ENCODE assay signal across 10 cellular contexts in genomic region chr21:17455028-17455353, GRCh38. TPM values are rescaled to one million over a fixed set of nuclear protein-coding genes. Genes with fewer than 3 reads are reported as not detected.
DNase-seq lines count a peak whose midpoint lies in the region; ATAC-seq, FAIRE-seq and TF ChIP-seq lines count a peak whose summit lies in the region.
"Had no signal": no experiment of that assay in that cellular context is flagged by ENCODE, and none has a peak within 500 bp of the region (broad histone marks: within the 10 kb centered on the region; RNA-seq: fewer than 3 reads in every experiment).

No MANE protein-coding gene starts in this region.

- H3F3A ChIP-seq in PC-3 (ENCODE audit: low read length, unreplicated experiment): no peaks in the 10 kb centered on the region

- no peaks in the 10 kb centered on the region for H3K9me2 ChIP-seq in PC-3 (replicated peaks; ENCODE audit: low read length)

- H4K20me1 ChIP-seq in PC-3 (ENCODE audit: low read length): no peaks in the 10 kb centered on the region
- H4K20me1 ChIP-seq in endothelial cell of umbilical vein (replicated peaks; ENCODE audit: control insufficient read depth, extremely low read depth, insufficient read depth, low read length): no peaks in the 10 kb centered on the region

- WGBS in trophoblast cell (ENCODE audit: extremely low coverage, insufficient coverage, insufficient read length): no CpG with 5 or more reads among the region's 4 CpGs

- H2BK120ac ChIP-seq in trophoblast cell (ENCODE audit: insufficient read depth, low read length, poor library complexity): no peak overlapping the region

- TF ChIP-seq CTCF in PC-3 (conservative IDR thresholded peaks at IDR 0.05; ENCODE audit: low read depth, low read length) (no peak), endothelial cell of umbilical vein (IDR thresholded peaks at IDR 0.05; ENCODE audit: extremely low read depth in 1 of 2, insufficient read depth in 1 of 2, low read depth in 1 of 2, low read length in 2 of 2) (no peak)

- DNase-seq in T-helper 2 cell treated with Interferon-gamma antibody and Interleukin-4, amounts not matched to agents 5 μg/mL and 100 μg/mL, for 36 hours (ENCODE audit: low spot score): no peak
- no peak for DNase-seq in T-helper 2 cell
- no peak for DNase-seq in PC-3
- no peak for DNase-seq in endothelial cell of umbilical vein (ENCODE audit: low read depth, low spot score)
- no peak for DNase-seq in trophoblast cell
- no peak for DNase-seq in NK-92 treated with Interleukin-12 subunit alpha and Interleukin-12 subunit beta, amount 100 ng/mL, for 24 hours (lab: John Stamatoyannopoulos, UW)
- DNase-seq in DMS79 (lab: John Stamatoyannopoulos, UW): no peak
- DNase-seq: NCI-H1092 had no signal

- BruUV-seq in PC-3 (replicated peaks; lab: Mats Ljungman, UMichigan) (no TSS peak), endothelial cell of umbilical vein (replicated peaks; lab: Mats Ljungman, UMichigan) (no TSS peak)

- ATAC-seq in PC-3: no peak
- no peak for ATAC-seq in HG03460 (IDR thresholded peaks at IDR 0.05; ENCODE audit: unreplicated experiment)

- dilution Hi-C loops in endothelial cell of umbilical vein (cut with MboI; ENCODE audit: extremely low pct_ligation_motif_present, low sequenced_read_pairs): no loop called here

- no peak overlapping the region for H3K27ac Mint-ChIP-seq in T-helper 2 cell treated with Interferon-gamma antibody and Interleukin-4, amounts not matched to agents 5 μg/mL and 100 μg/mL, for 36 hours

- H3K4me1 Mint-ChIP-seq in T-helper 2 cell treated with Interferon-gamma antibody and Interleukin-4, amounts not matched to agents 5 μg/mL and 100 μg/mL, for 36 hours (ENCODE audit: low read depth): peaks cover 6% of the 10 kb centered on the region

- no peaks in the 10 kb centered on the region for H3K27me3 Mint-ChIP-seq in T-helper 2 cell treated with Interferon-gamma antibody and Interleukin-4, amounts not matched to agents 5 μg/mL and 100 μg/mL, for 36 hours (ENCODE audit: low read depth)

- no peaks in the 10 kb centered on the region for H3K9me3 ChIP-seq in PC-3 (ENCODE audit: low read length)
- no peaks in the 10 kb centered on the region for H3K9me3 ChIP-seq in endothelial cell of umbilical vein (replicated peaks; ENCODE audit: control insufficient read depth, insufficient read depth, low read length)
- no peaks in the 10 kb centered on the region for H3K9me3 ChIP-seq in trophoblast cell (ENCODE audit: insufficient read depth, low read depth, low read length)

- no peak overlapping the region for H2AK5ac ChIP-seq in trophoblast cell (ENCODE audit: low read length)

- H3K36me3 Mint-ChIP-seq in T-helper 2 cell treated with Interferon-gamma antibody and Interleukin-4, amounts not matched to agents 5 μg/mL and 100 μg/mL, for 36 hours (ENCODE audit: low read depth): no peaks in the 10 kb centered on the region

- no peak overlapping the region for H3K9ac ChIP-seq in PC-3 (ENCODE audit: low read length)
- H3K9ac ChIP-seq in endothelial cell of umbilical vein (replicated peaks; ENCODE audit: extremely low read depth, insufficient read depth, low read length): no peak overlapping the region
- no peak overlapping the region for H3K9ac ChIP-seq in trophoblast cell (ENCODE audit: low read length)

- H3K79me2 ChIP-seq in PC-3 (ENCODE audit: low read length) (no peaks in the 10 kb centered on the region), endothelial cell of umbilical vein (ENCODE audit: control insufficient read depth, insufficient read depth, low read length) (no peaks in the 10 kb centered on the region), trophoblast cell (ENCODE audit: control insufficient read depth, insufficient read depth, low read length, poor library complexity) (no peaks in the 10 kb centered on the region)

- POLR2A ChIA-PET in PC-3 (lab: Charles Lee; ENCODE audit: unreplicated experiment) (no interaction called here), endothelial cell of umbilical vein (lab: Charles Lee) (no interaction called here)

- no peak overlapping the region for H4K91ac ChIP-seq in trophoblast cell (ENCODE audit: low read depth, low read length)

- no peaks in the 10 kb centered on the region for H3K9me3 Mint-ChIP-seq in T-helper 2 cell treated with Interferon-gamma antibody and Interleukin-4, amounts not matched to agents 5 μg/mL and 100 μg/mL, for 36 hours

- CTCF ChIA-PET in PC-3 (lab: Charles Lee): no interaction called here
- CTCF ChIA-PET in endothelial cell of umbilical vein (lab: Charles Lee): interaction anchor here (1.0 to 1.6 kb wide), 2 partner anchors 58 to 131 kb away, joined by 3 to 4 read pairs; partner anchors contain the start of gene CXADR

- no peak overlapping the region for H4K12ac ChIP-seq in trophoblast cell (ENCODE audit: low read depth, low read length)

- H3K4me1 ChIP-seq in PC-3 (ENCODE audit: insufficient read depth, low read length) (peaks cover 7% of the 10 kb centered on the region; the same call in 1 of the 2 replicates), endothelial cell of umbilical vein (ENCODE audit: control insufficient read depth, extremely low read depth, insufficient read depth, low read length) (peaks cover 15% of the 10 kb centered on the region), trophoblast cell (ENCODE audit: control insufficient read depth in 1 of 2, insufficient read depth in 2 of 2, low read length in 2 of 2) (peaks cover 0 to 2% of the 10 kb centered on the region in 2 experiments)

- no peak for TF ChIP-seq POLR2A in endothelial cell of umbilical vein (IDR thresholded peaks at IDR 0.05; ENCODE audit: low read depth, low read length)

- H2AFZ ChIP-seq in PC-3 (ENCODE audit: low read length): no peak overlapping the region
- peak overlapping the region; percentile 21 for H2AFZ ChIP-seq in endothelial cell of umbilical vein (ENCODE audit: low read depth, low read length)
- H2AFZ ChIP-seq in trophoblast cell (ENCODE audit: insufficient read depth, low read length, poor library complexity): no peak overlapping the region

- intact Hi-C loops in PC-3 (cut with micrococcal nuclease) (no loop called here), endothelial cell of umbilical vein (cut with micrococcal nuclease) (loop anchor here (2.0 kb wide), 1 partner anchor 156 kb away; no protein-coding TSS in a partner anchor)

- H2BK5ac ChIP-seq in trophoblast cell (ENCODE audit: low read depth, low read length, poor library complexity): no peak overlapping the region

- H3K14ac ChIP-seq in trophoblast cell (ENCODE audit: low read length): no peak overlapping the region

- H3K4ac ChIP-seq in trophoblast cell (ENCODE audit: low read depth, low read length): no peak overlapping the region

- H4K8ac ChIP-seq in trophoblast cell (ENCODE audit: low read depth, low read length): no peak overlapping the region

- H2BK12ac ChIP-seq in trophoblast cell (ENCODE audit: low read length): no peak overlapping the region

- no peak overlapping the region for H3K27ac ChIP-seq in PC-3 (ENCODE audit: low read length)
- H3K27ac ChIP-seq in endothelial cell of umbilical vein (ENCODE audit: insufficient read depth, low read depth, low read length): no peak overlapping the region
- H3K27ac ChIP-seq in trophoblast cell (ENCODE audit: low read depth, low read length): no peak overlapping the region

- no peak for FAIRE-seq in endothelial cell of umbilical vein (lab: Jason Lieb, UNC)

- H3K4me3 Mint-ChIP-seq in T-helper 2 cell treated with Interferon-gamma antibody and Interleukin-4, amounts not matched to agents 5 μg/mL and 100 μg/mL, for 36 hours: peak overlapping the region; percentile 48

- no peaks in the 10 kb centered on the region for H3K79me1 ChIP-seq in trophoblast cell (ENCODE audit: low read length)

- H3K23ac ChIP-seq in trophoblast cell (ENCODE audit: low read length): no peak overlapping the region

- no peaks in the 10 kb centered on the region for H3K9me1 ChIP-seq in endothelial cell of umbilical vein (replicated peaks; ENCODE audit: control insufficient read depth, extremely low read depth, insufficient read depth, low read length)

- no peak overlapping the region for H3K18ac ChIP-seq in trophoblast cell (ENCODE audit: low read length)

- H3K27me3 ChIP-seq in PC-3 (ENCODE audit: low read length) (no peaks in the 10 kb centered on the region), endothelial cell of umbilical vein (ENCODE audit: control insufficient read depth in 2 of 2, insufficient read depth in 2 of 2, low read length in 2 of 2) (peaks cover 0 to 2% of the 10 kb centered on the region in 2 experiments), trophoblast cell (ENCODE audit: insufficient read depth, low read length) (no peaks in the 10 kb centered on the region)
- H3K27me3 ChIP-seq: dorsolateral prefrontal cortex had no signal

- H3K4me2 ChIP-seq in PC-3 (ENCODE audit: low read length) (peak overlapping the region; percentile 3; the same call in 1 of the 2 replicates), endothelial cell of umbilical vein (ENCODE audit: insufficient read depth, low read length) (peak overlapping the region; percentile 19), trophoblast cell (ENCODE audit: low read length) (peak overlapping the region; percentile 42)

- H3K36me3 ChIP-seq in PC-3 (ENCODE audit: low read depth, low read length): no peaks in the 10 kb centered on the region
- H3K36me3 ChIP-seq in endothelial cell of umbilical vein (ENCODE audit: control insufficient read depth in 2 of 2, extremely low read depth in 1 of 2, insufficient read depth in 2 of 2, low read length in 2 of 2): no peaks in the 10 kb centered on the region
- H3K36me3 ChIP-seq in trophoblast cell (ENCODE audit: control insufficient read depth in 1 of 2, insufficient read depth in 2 of 2, low read length in 2 of 2): no peaks in the 10 kb centered on the region

- no peak overlapping the region for H3K4me3 ChIP-seq in PC-3 (ENCODE audit: low read length)
- H3K4me3 ChIP-seq in endothelial cell of umbilical vein (replicated peaks in 1 of 3; ENCODE audit: insufficient read depth in 1 of 3, low read depth in 1 of 3, low read length in 3 of 3): no peak overlapping the region
- H3K4me3 ChIP-seq in trophoblast cell (ENCODE audit: low read depth, low read length): no peak overlapping the region

TF ChIP-seq in endothelial cell of umbilical vein, 7 proteins besides CTCF, POLR2A, EP300 and RAD21 (continues in another document):
- no peak for TF ChIP-seq GATA2 (IDR thresholded peaks at IDR 0.05; ENCODE audit: insufficient read depth, insufficient read length, low read depth, low read length)
- no peak for TF ChIP-seq POLR2AphosphoS5 (IDR thresholded peaks at IDR 0.05; ENCODE audit: insufficient read depth, low read depth, low read length)

RNA-seq across cellular contexts. Expression of gene CXADR, which starts 57.9 kb away (rescaled TPM):
- total RNA-seq in PC-3 (2014; rRNA removed): 11.2 and 11.5 TPM in 2 replicates
- total RNA-seq in endothelial cell of umbilical vein: 10.7 and 12.2 TPM in 2 replicates
- 2.2 and 3.2 TPM in 2 replicates for polyA plus RNA-seq in endothelial cell of umbilical vein
- polyA plus RNA-seq in endothelial cell of umbilical vein (2011; cell fraction: cytosol; rRNA removed): 1.8 and 2.4 TPM in 2 replicates
- 1.4 and 1.7 TPM in 2 replicates for polyA plus RNA-seq in endothelial cell of umbilical vein (2011; cell fraction: nucleus; rRNA removed)
- 6.4 and 10.0 TPM in 2 replicates for polyA plus RNA-seq in endothelial cell of umbilical vein (2012)
- 4.5 and 8.7 TPM in 2 replicates for polyA minus RNA-seq in endothelial cell of umbilical vein
- 27.5 TPM for polyA minus RNA-seq in endothelial cell of umbilical vein (2011; cell fraction: cytosol; rRNA and poly(A)+ RNA removed)
- polyA minus RNA-seq in endothelial cell of umbilical vein (2011; cell fraction: nucleus; rRNA and poly(A)+ RNA removed): 5.5 and 6.2 TPM in 2 replicates
- 30.9 and 31.6 TPM in 2 replicates for polyA plus RNA-seq in trophoblast cell (2013)
